2 cellular contexts compared by ENCODE assay signal in genomic region chr2:143429932-143430331, GRCh38.
TF ChIP-seq lines count a peak whose summit lies in the region.

No MANE protein-coding gene starts in this region.

TF ChIP-seq in liver, 16 proteins besides CTCF, POLR2A, EP300 and RAD21 (continued from another document):
- TF ChIP-seq, protein P1, sequence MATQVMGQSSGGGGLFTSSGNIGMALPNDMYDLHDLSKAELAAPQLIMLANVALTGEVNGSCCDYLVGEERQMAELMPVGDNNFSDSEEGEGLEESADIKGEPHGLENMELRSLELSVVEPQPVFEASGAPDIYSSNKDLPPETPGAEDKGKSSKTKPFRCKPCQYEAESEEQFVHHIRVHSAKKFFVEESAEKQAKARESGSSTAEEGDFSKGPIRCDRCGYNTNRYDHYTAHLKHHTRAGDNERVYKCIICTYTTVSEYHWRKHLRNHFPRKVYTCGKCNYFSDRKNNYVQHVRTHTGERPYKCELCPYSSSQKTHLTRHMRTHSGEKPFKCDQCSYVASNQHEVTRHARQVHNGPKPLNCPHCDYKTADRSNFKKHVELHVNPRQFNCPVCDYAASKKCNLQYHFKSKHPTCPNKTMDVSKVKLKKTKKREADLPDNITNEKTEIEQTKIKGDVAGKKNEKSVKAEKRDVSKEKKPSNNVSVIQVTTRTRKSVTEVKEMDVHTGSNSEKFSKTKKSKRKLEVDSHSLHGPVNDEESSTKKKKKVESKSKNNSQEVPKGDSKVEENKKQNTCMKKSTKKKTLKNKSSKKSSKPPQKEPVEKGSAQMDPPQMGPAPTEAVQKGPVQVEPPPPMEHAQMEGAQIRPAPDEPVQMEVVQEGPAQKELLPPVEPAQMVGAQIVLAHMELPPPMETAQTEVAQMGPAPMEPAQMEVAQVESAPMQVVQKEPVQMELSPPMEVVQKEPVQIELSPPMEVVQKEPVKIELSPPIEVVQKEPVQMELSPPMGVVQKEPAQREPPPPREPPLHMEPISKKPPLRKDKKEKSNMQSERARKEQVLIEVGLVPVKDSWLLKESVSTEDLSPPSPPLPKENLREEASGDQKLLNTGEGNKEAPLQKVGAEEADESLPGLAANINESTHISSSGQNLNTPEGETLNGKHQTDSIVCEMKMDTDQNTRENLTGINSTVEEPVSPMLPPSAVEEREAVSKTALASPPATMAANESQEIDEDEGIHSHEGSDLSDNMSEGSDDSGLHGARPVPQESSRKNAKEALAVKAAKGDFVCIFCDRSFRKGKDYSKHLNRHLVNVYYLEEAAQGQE (IDR thresholded peaks at IDR 0.05) = peak; percentile 96
- TF ChIP-seq EGR1 (IDR thresholded peaks at IDR 0.05; ENCODE audit: low read depth in 2 of 2) (peak in 1 of 2 donors; percentile 23), FOXA2 (IDR thresholded peaks at IDR 0.05) (peak; percentile 78), RXRA (IDR thresholded peaks at IDR 0.05) (peak; percentile 40 to 65), FOXA1 (IDR thresholded peaks at IDR 0.05) (peak; percentile 73), HNF4A (conservative IDR thresholded peaks at IDR 0.05) (peak; percentile 40 to 42), JUND (IDR thresholded peaks at IDR 0.05) (peak in 1 of 2 donors; percentile 33), YY1 (IDR thresholded peaks at IDR 0.05) (peak; percentile 85)
- TF ChIP-seq, protein P2, sequence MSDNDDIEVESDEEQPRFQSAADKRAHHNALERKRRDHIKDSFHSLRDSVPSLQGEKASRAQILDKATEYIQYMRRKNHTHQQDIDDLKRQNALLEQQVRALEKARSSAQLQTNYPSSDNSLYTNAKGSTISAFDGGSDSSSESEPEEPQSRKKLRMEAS (IDR thresholded peaks at IDR 0.05) = no peak

TF ChIP-seq in HepG2, 621 proteins besides CTCF, POLR2A, EP300 and RAD21 (continued from another document):
- TF ChIP-seq THAP8 (CRISPR knock-in tag; IDR thresholded peaks at IDR 0.05; ENCODE audit: borderline replicate concordance) = no peak
- TF ChIP-seq ZGPAT (CRISPR knock-in tag; IDR thresholded peaks at IDR 0.05) = no peak
- no peak for TF ChIP-seq KDM1A (CRISPR knock-in tag; IDR thresholded peaks at IDR 0.05)
- no peak for TF ChIP-seq ARID2 (CRISPR knock-in tag; IDR thresholded peaks at IDR 0.05; ENCODE audit: borderline replicate concordance)
- no peak for TF ChIP-seq NFE2 (CRISPR knock-in tag; IDR thresholded peaks at IDR 0.05)
- TF ChIP-seq ZNF124 (CRISPR knock-in tag; IDR thresholded peaks at IDR 0.05) = no peak
- TF ChIP-seq ZNF382 (CRISPR knock-in tag; IDR thresholded peaks at IDR 0.05; ENCODE audit: borderline replicate concordance) = no peak
- no peak for TF ChIP-seq ZNF30 (CRISPR knock-in tag; IDR thresholded peaks at IDR 0.05)
- no peak for TF ChIP-seq ZSCAN12 (CRISPR knock-in tag; IDR thresholded peaks at IDR 0.05)
- no peak for TF ChIP-seq EED (CRISPR knock-in tag; IDR thresholded peaks at IDR 0.05)
- TF ChIP-seq ZMAT3 (CRISPR knock-in tag; conservative IDR thresholded peaks at IDR 0.05) = no peak
